Comparison of ENCODE assay signal across 8 cellular contexts in genomic region chr1:172638885-172639831, GRCh38. TPM values are rescaled to one million over a fixed set of nuclear protein-coding genes. Genes with fewer than 3 reads are reported as not detected.
DNase-seq lines count a peak whose midpoint lies in the region; ATAC-seq and TF ChIP-seq lines count a peak whose summit lies in the region.

No MANE protein-coding gene starts in this region.

- ATAC-seq in GM18867 (IDR thresholded peaks at IDR 0.05; ENCODE audit: unreplicated experiment) (peak; percentile 81), HG03135 (IDR thresholded peaks at IDR 0.05; ENCODE audit: unreplicated experiment) (peak; percentile 54), activated B cell treated with CpG ODN at 0.5 μM for 24 hours (ENCODE audit: low read depth) (peak; percentile 56)

- intact Hi-C loops in activated B cell treated with CpG ODN at 0.5 μM for 24 hours (cut with micrococcal nuclease): no loop called here

- H3K4me3 Mint-ChIP-seq in activated B cell treated with CpG ODN at 0.5 μM for 24 hours: peak overlapping the region; percentile 6
- no peak overlapping the region for H3K4me3 Mint-ChIP-seq in chondrocyte (ENCODE audit: unreplicated experiment)

- DNase-seq in activated B cell treated with CpG ODN at 0.5 μM for 24 hours: no peak
- no peak for DNase-seq in chondrocyte (ENCODE audit: low spot score)
- peak; percentile 74 to 81 for DNase-seq in stimulated activated CD4-positive, alpha-beta T cell treated with anti-CD3 and anti-CD28 coated beads, Interleukin-15, amount 100 ng/mL, for 48 hours (ENCODE audit: low read depth in 2 of 2)
- no peak for DNase-seq in inferior parietal cortex (ENCODE audit: extremely low spot score)
- DNase-seq in ecto neural progenitor cell (ENCODE audit: low spot score): no peak
- no peak for DNase-seq in HuH-7 (ENCODE audit: low spot score)

- H3K36me3 Mint-ChIP-seq in activated B cell treated with CpG ODN at 0.5 μM for 24 hours (ENCODE audit: low read depth) (no peaks in the 10 kb centered on the region), chondrocyte (ENCODE audit: low read depth) (peaks cover 4% of the 10 kb centered on the region)

- POLR2A ChIA-PET in activated B cell treated with CpG ODN at 0.5 μM for 24 hours (lab: Charles Lee): interaction anchor here (1.3 kb wide), 1 partner anchor 107 kb away, joined by 3 read pairs; no protein-coding TSS in a partner anchor

- CTCF ChIA-PET in activated B cell treated with CpG ODN at 0.5 μM for 24 hours (lab: Charles Lee): no interaction called here

- H3K27ac Mint-ChIP-seq in activated B cell treated with CpG ODN at 0.5 μM for 24 hours (peak overlapping the region; percentile 51), chondrocyte (ENCODE audit: unreplicated experiment) (peak overlapping the region; percentile 61)

- no peaks in the 10 kb centered on the region for H3K27me3 Mint-ChIP-seq in activated B cell treated with CpG ODN at 0.5 μM for 24 hours
- no peaks in the 10 kb centered on the region for H3K27me3 Mint-ChIP-seq in chondrocyte (ENCODE audit: low read depth)

- H3K4me1 Mint-ChIP-seq in activated B cell treated with CpG ODN at 0.5 μM for 24 hours (peaks cover 35% of the 10 kb centered on the region), chondrocyte (ENCODE audit: low read depth) (peaks cover 30% of the 10 kb centered on the region)

- TF ChIP-seq CTCF in activated B cell treated with CpG ODN at 0.5 μM for 24 hours (IDR thresholded peaks at IDR 0.05) (no peak), chondrocyte (IDR thresholded peaks at IDR 0.05) (no peak)

- H3K9me3 Mint-ChIP-seq in activated B cell treated with CpG ODN at 0.5 μM for 24 hours: no peaks in the 10 kb centered on the region
- peaks cover 8% of the 10 kb centered on the region for H3K9me3 Mint-ChIP-seq in chondrocyte (ENCODE audit: low read depth)

RNA-seq across cellular contexts. Expression of gene FASLG, which starts 19.7 kb away (rescaled TPM):
- total RNA-seq in activated B cell treated with CpG ODN at 0.5 μM for 24 hours (not detected in 2 replicates), chondrocyte (not detected in 3 replicates)

Comparison
In these comparisons a context has a peak if more than half of its experiments do, and no peak if none do; other contexts are left out.
1. DNase-seq: peak in stimulated activated CD4-positive, alpha-beta T cell treated with anti-CD3 and anti-CD28 coated beads, Interleukin-15, amount 100 ng/mL, for 48 hours (2 of 2); none in activated B cell treated with CpG ODN at 0.5 μM for 24 hours (single experiment), chondrocyte (single experiment), inferior parietal cortex (single experiment), ecto neural progenitor cell (single experiment) and HuH-7 (single experiment).
2. Peak in every context shown above with its lines, with median percentiles within 50 percentile points of each other: ATAC-seq.